ENCODE assay signal across 1 cellular context in the genomic region with DNA sequence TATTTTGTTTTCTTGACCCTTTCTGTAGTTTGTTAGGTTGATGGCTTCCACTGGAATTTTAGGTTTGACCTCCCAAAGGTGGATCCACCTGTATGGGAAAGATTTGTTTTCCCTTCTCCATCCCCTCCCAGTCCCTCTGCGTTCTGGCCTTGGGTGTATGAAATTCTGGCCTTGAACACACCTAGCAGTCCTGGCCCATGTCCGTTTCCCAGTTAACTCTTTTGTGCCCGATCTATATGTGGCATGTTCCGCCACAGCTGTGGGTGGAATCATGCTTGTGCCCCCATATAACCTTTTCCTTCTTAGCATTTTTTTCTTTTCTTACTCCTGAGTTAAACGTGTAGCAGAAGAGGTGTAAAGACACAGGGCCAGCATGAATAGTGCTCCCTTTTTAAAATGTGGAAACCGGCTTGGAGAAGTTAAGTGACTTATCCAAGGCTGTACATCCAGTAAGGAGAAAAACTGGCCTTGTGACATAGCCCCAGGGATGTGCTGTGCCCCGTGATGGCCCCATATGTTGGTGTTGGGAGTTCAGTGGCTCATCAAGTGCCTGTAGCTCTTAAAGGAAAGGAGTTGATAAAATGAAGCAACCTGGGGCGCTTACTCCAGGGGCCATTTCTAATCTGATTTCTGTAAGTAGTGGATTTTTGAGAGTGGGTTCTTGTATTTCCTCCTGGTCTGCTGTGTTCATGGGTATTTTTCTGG.
A peak's percentile ranks its signal among the peaks of the same experiment; 100 is the strongest.
TF ChIP-seq lines count a peak whose summit lies in the region.

No MANE protein-coding gene starts in this region.

TF ChIP-seq in HepG2, 621 proteins besides CTCF, POLR2A, EP300 and RAD21 (continued from another document and continues in another):
- TF ChIP-seq, protein P1, sequence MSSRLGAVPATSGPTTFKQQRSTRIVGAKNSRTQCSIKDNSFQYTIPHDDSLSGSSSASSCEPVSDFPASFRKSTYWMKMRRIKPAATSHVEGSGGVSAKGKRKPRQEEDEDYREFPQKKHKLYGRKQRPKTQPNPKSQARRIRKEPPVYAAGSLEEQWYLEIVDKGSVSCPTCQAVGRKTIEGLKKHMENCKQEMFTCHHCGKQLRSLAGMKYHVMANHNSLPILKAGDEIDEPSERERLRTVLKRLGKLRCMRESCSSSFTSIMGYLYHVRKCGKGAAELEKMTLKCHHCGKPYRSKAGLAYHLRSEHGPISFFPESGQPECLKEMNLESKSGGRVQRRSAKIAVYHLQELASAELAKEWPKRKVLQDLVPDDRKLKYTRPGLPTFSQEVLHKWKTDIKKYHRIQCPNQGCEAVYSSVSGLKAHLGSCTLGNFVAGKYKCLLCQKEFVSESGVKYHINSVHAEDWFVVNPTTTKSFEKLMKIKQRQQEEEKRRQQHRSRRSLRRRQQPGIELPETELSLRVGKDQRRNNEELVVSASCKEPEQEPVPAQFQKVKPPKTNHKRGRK (CRISPR knock-in tag; IDR thresholded peaks at IDR 0.05) = no peak
- no peak for TF ChIP-seq KDM6A (CRISPR knock-in tag; IDR thresholded peaks at IDR 0.05; ENCODE audit: low read depth)
- TF ChIP-seq CENPX (CRISPR knock-in tag; IDR thresholded peaks at IDR 0.05) = no peak
- no peak for TF ChIP-seq ZBTB42 (CRISPR knock-in tag; IDR thresholded peaks at IDR 0.05)
- TF ChIP-seq, protein P2, sequence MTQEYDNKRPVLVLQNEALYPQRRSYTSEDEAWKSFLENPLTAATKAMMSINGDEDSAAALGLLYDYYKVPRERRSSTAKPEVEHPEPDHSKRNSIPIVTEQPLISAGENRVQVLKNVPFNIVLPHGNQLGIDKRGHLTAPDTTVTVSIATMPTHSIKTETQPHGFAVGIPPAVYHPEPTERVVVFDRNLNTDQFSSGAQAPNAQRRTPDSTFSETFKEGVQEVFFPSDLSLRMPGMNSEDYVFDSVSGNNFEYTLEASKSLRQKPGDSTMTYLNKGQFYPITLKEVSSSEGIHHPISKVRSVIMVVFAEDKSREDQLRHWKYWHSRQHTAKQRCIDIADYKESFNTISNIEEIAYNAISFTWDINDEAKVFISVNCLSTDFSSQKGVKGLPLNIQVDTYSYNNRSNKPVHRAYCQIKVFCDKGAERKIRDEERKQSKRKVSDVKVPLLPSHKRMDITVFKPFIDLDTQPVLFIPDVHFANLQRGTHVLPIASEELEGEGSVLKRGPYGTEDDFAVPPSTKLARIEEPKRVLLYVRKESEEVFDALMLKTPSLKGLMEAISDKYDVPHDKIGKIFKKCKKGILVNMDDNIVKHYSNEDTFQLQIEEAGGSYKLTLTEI (CRISPR knock-in tag; conservative IDR thresholded peaks at IDR 0.05) = no peak
- TF ChIP-seq, protein P3, sequence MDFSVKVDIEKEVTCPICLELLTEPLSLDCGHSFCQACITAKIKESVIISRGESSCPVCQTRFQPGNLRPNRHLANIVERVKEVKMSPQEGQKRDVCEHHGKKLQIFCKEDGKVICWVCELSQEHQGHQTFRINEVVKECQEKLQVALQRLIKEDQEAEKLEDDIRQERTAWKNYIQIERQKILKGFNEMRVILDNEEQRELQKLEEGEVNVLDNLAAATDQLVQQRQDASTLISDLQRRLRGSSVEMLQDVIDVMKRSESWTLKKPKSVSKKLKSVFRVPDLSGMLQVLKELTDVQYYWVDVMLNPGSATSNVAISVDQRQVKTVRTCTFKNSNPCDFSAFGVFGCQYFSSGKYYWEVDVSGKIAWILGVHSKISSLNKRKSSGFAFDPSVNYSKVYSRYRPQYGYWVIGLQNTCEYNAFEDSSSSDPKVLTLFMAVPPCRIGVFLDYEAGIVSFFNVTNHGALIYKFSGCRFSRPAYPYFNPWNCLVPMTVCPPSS (IDR thresholded peaks at IDR 0.05) = no peak
- TF ChIP-seq ZNF746 (CRISPR knock-in tag; IDR thresholded peaks at IDR 0.05) = no peak
- TF ChIP-seq, protein P4, sequence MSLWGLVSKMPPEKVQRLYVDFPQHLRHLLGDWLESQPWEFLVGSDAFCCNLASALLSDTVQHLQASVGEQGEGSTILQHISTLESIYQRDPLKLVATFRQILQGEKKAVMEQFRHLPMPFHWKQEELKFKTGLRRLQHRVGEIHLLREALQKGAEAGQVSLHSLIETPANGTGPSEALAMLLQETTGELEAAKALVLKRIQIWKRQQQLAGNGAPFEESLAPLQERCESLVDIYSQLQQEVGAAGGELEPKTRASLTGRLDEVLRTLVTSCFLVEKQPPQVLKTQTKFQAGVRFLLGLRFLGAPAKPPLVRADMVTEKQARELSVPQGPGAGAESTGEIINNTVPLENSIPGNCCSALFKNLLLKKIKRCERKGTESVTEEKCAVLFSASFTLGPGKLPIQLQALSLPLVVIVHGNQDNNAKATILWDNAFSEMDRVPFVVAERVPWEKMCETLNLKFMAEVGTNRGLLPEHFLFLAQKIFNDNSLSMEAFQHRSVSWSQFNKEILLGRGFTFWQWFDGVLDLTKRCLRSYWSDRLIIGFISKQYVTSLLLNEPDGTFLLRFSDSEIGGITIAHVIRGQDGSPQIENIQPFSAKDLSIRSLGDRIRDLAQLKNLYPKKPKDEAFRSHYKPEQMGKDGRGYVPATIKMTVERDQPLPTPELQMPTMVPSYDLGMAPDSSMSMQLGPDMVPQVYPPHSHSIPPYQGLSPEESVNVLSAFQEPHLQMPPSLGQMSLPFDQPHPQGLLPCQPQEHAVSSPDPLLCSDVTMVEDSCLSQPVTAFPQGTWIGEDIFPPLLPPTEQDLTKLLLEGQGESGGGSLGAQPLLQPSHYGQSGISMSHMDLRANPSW (CRISPR knock-in tag; IDR thresholded peaks at IDR 0.05; ENCODE audit: borderline replicate concordance) = no peak
- TF ChIP-seq JDP2 (CRISPR knock-in tag; IDR thresholded peaks at IDR 0.05; ENCODE audit: borderline replicate concordance) = no peak
- TF ChIP-seq, protein P5, sequence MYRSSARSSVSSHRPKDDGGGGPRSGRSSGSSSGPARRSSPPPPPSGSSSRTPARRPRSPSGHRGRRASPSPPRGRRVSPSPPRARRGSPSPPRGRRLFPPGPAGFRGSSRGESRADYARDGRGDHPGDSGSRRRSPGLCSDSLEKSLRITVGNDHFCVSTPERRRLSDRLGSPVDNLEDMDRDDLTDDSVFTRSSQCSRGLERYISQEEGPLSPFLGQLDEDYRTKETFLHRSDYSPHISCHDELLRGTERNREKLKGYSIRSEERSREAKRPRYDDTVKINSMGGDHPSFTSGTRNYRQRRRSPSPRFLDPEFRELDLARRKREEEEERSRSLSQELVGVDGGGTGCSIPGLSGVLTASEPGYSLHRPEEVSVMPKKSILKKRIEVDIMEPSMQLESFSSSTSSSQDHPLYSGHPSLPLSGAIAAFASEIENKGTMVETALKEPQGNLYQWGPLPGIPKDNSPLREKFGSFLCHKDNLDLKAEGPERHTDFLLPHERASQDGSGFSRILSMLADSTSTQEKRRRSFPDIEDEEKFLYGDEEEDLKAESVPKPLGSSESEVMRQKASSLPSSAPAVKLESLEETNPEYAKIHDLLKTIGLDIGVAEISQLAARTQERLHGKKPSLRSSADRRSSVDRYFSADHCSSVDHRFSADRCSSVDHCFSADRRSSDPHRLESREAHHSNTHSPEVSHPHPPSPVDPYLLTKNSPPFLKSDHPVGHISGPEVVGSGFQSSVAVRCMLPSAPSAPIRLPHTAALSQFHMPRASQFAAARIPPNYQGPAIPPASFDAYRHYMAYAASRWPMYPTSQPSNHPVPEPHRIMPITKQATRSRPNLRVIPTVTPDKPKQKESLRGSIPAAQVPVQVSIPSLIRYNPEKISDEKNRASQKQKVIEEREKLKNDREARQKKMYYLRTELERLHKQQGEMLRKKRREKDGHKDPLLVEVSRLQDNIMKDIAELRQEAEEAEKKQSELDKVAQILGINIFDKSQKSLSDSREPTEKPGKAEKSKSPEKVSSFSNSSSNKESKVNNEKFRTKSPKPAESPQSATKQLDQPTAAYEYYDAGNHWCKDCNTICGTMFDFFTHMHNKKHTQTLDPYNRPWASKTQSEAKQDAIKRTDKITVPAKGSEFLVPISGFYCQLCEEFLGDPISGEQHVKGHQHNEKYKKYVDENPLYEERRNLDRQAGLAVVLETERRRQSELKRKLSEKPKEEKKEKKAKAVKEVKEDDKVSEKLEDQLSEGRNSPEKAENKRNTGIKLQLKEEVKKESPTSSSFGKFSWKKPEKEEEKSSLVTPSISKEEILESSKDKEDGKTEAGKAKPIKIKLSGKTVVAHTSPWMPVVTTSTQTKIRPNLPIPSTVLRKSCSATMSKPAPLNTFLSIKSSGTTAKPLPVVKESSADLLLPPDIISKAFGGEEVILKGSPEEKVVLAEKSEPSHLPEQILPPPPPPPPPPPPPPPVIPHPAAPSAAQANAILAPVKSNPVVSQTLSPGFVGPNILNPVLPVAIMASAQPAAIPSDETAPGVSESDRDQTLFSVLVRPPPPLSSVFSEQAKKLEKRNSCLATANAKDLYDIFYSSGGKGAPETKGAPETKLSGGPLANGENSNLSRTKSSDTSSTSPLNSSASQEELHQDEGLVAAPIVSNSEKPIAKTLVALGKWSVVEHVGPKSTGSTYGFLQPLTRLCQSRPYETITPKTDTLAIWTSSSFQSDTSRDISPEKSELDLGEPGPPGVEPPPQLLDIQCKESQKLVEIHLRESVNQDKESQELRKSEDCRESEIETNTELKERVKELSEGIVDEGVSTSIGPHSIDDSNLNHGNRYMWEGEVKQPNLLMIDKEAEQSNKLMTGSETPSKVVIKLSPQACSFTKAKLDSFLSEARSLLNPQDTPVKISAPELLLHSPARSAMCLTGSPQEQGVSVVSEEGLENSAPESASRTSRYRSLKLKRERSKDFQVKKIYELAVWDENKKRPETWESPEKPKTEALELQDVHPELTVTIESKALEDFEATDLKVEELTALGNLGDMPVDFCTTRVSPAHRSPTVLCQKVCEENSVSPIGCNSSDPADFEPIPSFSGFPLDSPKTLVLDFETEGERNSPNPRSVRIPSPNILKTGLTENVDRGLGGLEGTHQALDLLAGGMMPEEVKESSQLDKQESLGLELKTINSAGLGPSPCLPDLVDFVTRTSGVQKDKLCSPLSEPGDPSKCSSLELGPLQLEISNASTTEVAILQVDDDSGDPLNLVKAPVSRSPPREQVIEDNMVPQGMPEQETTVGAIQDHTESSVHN (CRISPR knock-in tag; IDR thresholded peaks at IDR 0.05) = no peak
- no peak for TF ChIP-seq SRSF1 (optimal IDR thresholded peaks at IDR 0.05; ENCODE audit: low read depth, low read length)
- no peak for TF ChIP-seq ZBTB3 (CRISPR knock-in tag; IDR thresholded peaks at IDR 0.05; ENCODE audit: borderline replicate concordance, low read depth)
- TF ChIP-seq, protein P6, sequence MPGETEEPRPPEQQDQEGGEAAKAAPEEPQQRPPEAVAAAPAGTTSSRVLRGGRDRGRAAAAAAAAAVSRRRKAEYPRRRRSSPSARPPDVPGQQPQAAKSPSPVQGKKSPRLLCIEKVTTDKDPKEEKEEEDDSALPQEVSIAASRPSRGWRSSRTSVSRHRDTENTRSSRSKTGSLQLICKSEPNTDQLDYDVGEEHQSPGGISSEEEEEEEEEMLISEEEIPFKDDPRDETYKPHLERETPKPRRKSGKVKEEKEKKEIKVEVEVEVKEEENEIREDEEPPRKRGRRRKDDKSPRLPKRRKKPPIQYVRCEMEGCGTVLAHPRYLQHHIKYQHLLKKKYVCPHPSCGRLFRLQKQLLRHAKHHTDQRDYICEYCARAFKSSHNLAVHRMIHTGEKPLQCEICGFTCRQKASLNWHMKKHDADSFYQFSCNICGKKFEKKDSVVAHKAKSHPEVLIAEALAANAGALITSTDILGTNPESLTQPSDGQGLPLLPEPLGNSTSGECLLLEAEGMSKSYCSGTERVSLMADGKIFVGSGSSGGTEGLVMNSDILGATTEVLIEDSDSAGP (CRISPR knock-in tag; IDR thresholded peaks at IDR 0.05; ENCODE audit: borderline replicate concordance) = no peak
- TF ChIP-seq ZNF335 (CRISPR knock-in tag; IDR thresholded peaks at IDR 0.05) = no peak
- TF ChIP-seq, protein P7, sequence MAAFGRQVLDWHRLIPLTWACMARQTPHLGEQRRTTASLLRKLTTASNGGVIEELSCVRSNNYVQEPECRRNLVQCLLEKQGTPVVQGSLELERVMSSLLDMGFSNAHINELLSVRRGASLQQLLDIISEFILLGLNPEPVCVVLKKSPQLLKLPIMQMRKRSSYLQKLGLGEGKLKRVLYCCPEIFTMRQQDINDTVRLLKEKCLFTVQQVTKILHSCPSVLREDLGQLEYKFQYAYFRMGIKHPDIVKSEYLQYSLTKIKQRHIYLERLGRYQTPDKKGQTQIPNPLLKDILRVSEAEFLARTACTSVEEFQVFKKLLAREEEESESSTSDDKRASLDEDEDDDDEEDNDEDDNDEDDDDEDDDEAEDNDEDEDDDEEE (CRISPR knock-in tag; IDR thresholded peaks at IDR 0.05) = no peak
- TF ChIP-seq ZNF749 (CRISPR knock-in tag; IDR thresholded peaks at IDR 0.05; ENCODE audit: borderline replicate concordance) = no peak
- no peak for TF ChIP-seq MEIS1 (CRISPR knock-in tag; IDR thresholded peaks at IDR 0.05; ENCODE audit: borderline replicate concordance)
- no peak for TF ChIP-seq SRSF9 (IDR thresholded peaks at IDR 0.05; ENCODE audit: borderline replicate concordance, insufficient read depth, low read depth, low read length, poor library complexity, severe bottlenecking)
- no peak for TF ChIP-seq CAMTA2 (CRISPR knock-in tag; IDR thresholded peaks at IDR 0.05; ENCODE audit: borderline replicate concordance)
- peak; percentile 92 for TF ChIP-seq ZMYM3 (CRISPR knock-in tag; IDR thresholded peaks at IDR 0.05)
- no peak for TF ChIP-seq ZMYM2 (CRISPR knock-in tag; IDR thresholded peaks at IDR 0.05)
- TF ChIP-seq, protein P8, sequence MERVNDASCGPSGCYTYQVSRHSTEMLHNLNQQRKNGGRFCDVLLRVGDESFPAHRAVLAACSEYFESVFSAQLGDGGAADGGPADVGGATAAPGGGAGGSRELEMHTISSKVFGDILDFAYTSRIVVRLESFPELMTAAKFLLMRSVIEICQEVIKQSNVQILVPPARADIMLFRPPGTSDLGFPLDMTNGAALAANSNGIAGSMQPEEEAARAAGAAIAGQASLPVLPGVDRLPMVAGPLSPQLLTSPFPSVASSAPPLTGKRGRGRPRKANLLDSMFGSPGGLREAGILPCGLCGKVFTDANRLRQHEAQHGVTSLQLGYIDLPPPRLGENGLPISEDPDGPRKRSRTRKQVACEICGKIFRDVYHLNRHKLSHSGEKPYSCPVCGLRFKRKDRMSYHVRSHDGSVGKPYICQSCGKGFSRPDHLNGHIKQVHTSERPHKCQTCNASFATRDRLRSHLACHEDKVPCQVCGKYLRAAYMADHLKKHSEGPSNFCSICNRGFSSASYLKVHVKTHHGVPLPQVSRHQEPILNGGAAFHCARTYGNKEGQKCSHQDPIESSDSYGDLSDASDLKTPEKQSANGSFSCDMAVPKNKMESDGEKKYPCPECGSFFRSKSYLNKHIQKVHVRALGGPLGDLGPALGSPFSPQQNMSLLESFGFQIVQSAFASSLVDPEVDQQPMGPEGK (CRISPR knock-in tag; IDR thresholded peaks at IDR 0.05) = peak; percentile 67
- 0 out of 2 replicates have a peak, but pooled peaks have one; percentile 30 for TF ChIP-seq ZNF766 (CRISPR knock-in tag; IDR thresholded peaks at IDR 0.05; ENCODE audit: borderline replicate concordance)
- TF ChIP-seq ATF7-NPFF (CRISPR knock-in tag; IDR thresholded peaks at IDR 0.05; ENCODE audit: low read depth) = no peak
- TF ChIP-seq ZNF546 (CRISPR knock-in tag; conservative IDR thresholded peaks at IDR 0.05) = no peak
- TF ChIP-seq SMAD3 (CRISPR knock-in tag; IDR thresholded peaks at IDR 0.05) = no peak
- TF ChIP-seq ATF1 (CRISPR knock-in tag; IDR thresholded peaks at IDR 0.05) = no peak
- TF ChIP-seq, protein P9, sequence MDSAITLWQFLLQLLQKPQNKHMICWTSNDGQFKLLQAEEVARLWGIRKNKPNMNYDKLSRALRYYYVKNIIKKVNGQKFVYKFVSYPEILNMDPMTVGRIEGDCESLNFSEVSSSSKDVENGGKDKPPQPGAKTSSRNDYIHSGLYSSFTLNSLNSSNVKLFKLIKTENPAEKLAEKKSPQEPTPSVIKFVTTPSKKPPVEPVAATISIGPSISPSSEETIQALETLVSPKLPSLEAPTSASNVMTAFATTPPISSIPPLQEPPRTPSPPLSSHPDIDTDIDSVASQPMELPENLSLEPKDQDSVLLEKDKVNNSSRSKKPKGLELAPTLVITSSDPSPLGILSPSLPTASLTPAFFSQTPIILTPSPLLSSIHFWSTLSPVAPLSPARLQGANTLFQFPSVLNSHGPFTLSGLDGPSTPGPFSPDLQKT (CRISPR knock-in tag; IDR thresholded peaks at IDR 0.05; ENCODE audit: borderline replicate concordance) = no peak
